26 cellular contexts compared by ENCODE assay signal in the genomic region with DNA sequence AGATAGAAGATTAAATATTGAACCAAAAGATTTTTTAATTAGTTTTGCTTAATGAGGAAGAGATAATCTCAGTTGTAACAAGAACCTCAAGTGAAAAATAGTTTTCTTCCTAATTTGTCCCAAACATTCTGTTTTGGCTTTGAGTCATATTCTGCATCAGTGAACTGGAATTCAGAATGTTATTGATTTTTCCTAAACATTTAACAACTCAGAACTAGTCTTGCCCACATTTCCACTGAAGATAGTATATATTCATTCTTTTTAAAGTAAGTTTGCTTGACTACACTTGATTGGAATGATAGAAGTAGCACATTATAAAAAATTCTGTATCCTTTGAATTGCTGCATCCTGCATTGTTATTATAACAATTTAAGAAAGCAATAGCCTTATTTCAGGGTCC.
DNase-seq lines count a peak whose midpoint lies in the region; ATAC-seq, FAIRE-seq and TF ChIP-seq lines count a peak whose summit lies in the region.
"Had no signal": no experiment of that assay in that cellular context is flagged by ENCODE, and none has a peak within 500 bp of the region (broad histone marks: within the 10 kb centered on the region; RNA-seq: fewer than 3 reads in every experiment).

No MANE protein-coding gene starts in this region.

- peak; percentile 26 for DNase-seq in AG20443 (ENCODE audit: low spot score)
- peak; percentile 39 for DNase-seq in LHCN-M2 (ENCODE audit: low read depth)
- peak; percentile 26 for DNase-seq in choroid plexus epithelial cell (ENCODE audit: low read depth)
- no peak for DNase-seq in HepG2 (ENCODE audit: low spot score)
- no peak for DNase-seq in GM23338 (ENCODE audit: low spot score)
- DNase-seq in GOT3 (lab: John Stamatoyannopoulos, UW) = no peak
- DNase-seq in pancreas = no peak
- DNase-seq in GM10266 (ENCODE audit: extremely low spot score) = no peak
- DNase-seq: activated CD4-positive, CD25-positive, alpha-beta regulatory T cell treated with anti-CD3 and anti-CD28 coated beads, Interleukin-2, amount 50 U/mL, for 72 hours; activated naive CD8-positive, alpha-beta T cell treated with anti-CD3 and anti-CD28 coated beads for 36 hours; DND-41; erythroblast; heart left ventricle; naive B cell; NCI-H1694 treated with DMSO at 0.1 percent for 48 hours; NCI-H2227 treated with DMSO at 0.1 percent for 48 hours; NCI-H774; stimulated activated CD4-positive, alpha-beta T cell treated with anti-CD3 and anti-CD28 coated beads, Interleukin-1b, Interleukin-23, amount 100 ng/mL, for 48 hours; stimulated activated naive CD8-positive, alpha-beta T cell treated with anti-CD3 and anti-CD28 coated beads, Interleukin-15, Interleukin-2, amounts not matched to agents 100 U/mL and 50 U/mL, for 24 hours; tibial artery had no signal

- FAIRE-seq in HepG2 (lab: Jason Lieb, UNC) = no peak
- FAIRE-seq in pancreas (lab: Jason Lieb, UNC) = no peak
- FAIRE-seq: GM18507, H1 had no signal

- peaks cover 3% of the 10 kb centered on the region; the same call in 1 of the 3 replicates for H3K9me3 Mint-ChIP-seq in GM23338
- H3K9me3 Mint-ChIP-seq: activated naive CD8-positive, alpha-beta T cell treated with anti-CD3 and anti-CD28 coated beads for 36 hours; IgD-negative memory B cell; memory B cell had no signal

- H3K27ac Mint-ChIP-seq in GM23338 = no peak overlapping the region
- H3K27ac Mint-ChIP-seq: activated naive CD8-positive, alpha-beta T cell treated with anti-CD3 and anti-CD28 coated beads for 36 hours; IgD-negative memory B cell; memory B cell; naive B cell had no signal

- no peak for TF ChIP-seq RAD21 in HepG2 (CRISPR knock-in tag; IDR thresholded peaks at IDR 0.05)

- H4K20me1 ChIP-seq in HepG2 (ENCODE audit: insufficient read depth, low read length) (no peaks in the 10 kb centered on the region), GM23338 (replicated peaks; ENCODE audit: insufficient read depth) (no peaks in the 10 kb centered on the region)

- TF ChIP-seq CTCF in choroid plexus epithelial cell (conservative IDR thresholded peaks at IDR 0.05; ENCODE audit: low read depth, low read length) (no peak), HepG2 (CRISPR knock-in tag; IDR thresholded peaks at IDR 0.05) (no peak), GM23338 (conservative IDR thresholded peaks at IDR 0.05; ENCODE audit: low read depth in 2 of 2) (no peak), pancreas (IDR thresholded peaks at IDR 0.05) (no peak), GM10266 (IDR thresholded peaks at IDR 0.05; ENCODE audit: control insufficient read depth, insufficient read depth, low read depth, missing control alignments) (no peak)

- TF ChIP-seq POLR2A in HepG2 (IDR thresholded peaks at IDR 0.05; ENCODE audit: insufficient read depth in 1 of 2, low read depth in 2 of 2, low read length in 2 of 2) = no peak

- H3K4me1 Mint-ChIP-seq in GM23338 = peaks cover 9% of the 10 kb centered on the region
- H3K4me1 Mint-ChIP-seq: activated naive CD8-positive, alpha-beta T cell treated with anti-CD3 and anti-CD28 coated beads for 36 hours; IgD-negative memory B cell had no signal

- no peak for TF ChIP-seq EP300 in HepG2 (IDR thresholded peaks at IDR 0.05; ENCODE audit: low read depth in 2 of 2, low read length in 2 of 2)
- TF ChIP-seq EP300 in HepG2 (CRISPR knock-in tag; IDR thresholded peaks at IDR 0.05; ENCODE audit: borderline replicate concordance) = no peak

- POLR2A ChIA-PET in HepG2 (lab: Yijun Ruan, JAX) = no interaction called here

- no peak overlapping the region for H3K9ac ChIP-seq in HepG2 (ENCODE audit: insufficient read depth, low read depth, low read length)

- H3K27me3 Mint-ChIP-seq in GM23338 (ENCODE audit: insufficient read depth, low read depth, poor library complexity) = peaks cover 3% of the 10 kb centered on the region
- H3K27me3 Mint-ChIP-seq: activated naive CD8-positive, alpha-beta T cell treated with anti-CD3 and anti-CD28 coated beads for 36 hours had no signal

- H3F3A ChIP-seq in GM23338 (replicated peaks; ENCODE audit: low read depth) = no peaks in the 10 kb centered on the region

- H3K27ac ChIP-seq in HepG2 (ENCODE audit: extremely low read length, insufficient read depth, low read length) (no peak overlapping the region), GM23338 (ENCODE audit: low read depth) (no peak overlapping the region), pancreas (no peak overlapping the region)
- H3K27ac ChIP-seq: breast epithelium, heart left ventricle, tibial artery had no signal

- H3K9me3 ChIP-seq in HepG2 (ENCODE audit: low read length) (no peaks in the 10 kb centered on the region), pancreas (no peaks in the 10 kb centered on the region)
- H3K9me3 ChIP-seq: breast epithelium, heart left ventricle, tibial artery had no signal

- H3K79me2 ChIP-seq in HepG2 (ENCODE audit: insufficient read depth, low read length) (no peaks in the 10 kb centered on the region), GM23338 (replicated peaks; ENCODE audit: insufficient read depth) (no peaks in the 10 kb centered on the region)

- H3K27me3 ChIP-seq in HepG2 (ENCODE audit: control insufficient read depth in 1 of 2, insufficient read depth in 2 of 2, low read length in 2 of 2) (no peaks in the 10 kb centered on the region; a peak in 1 of 5 replicates), GM23338 (ENCODE audit: insufficient read depth) (no peaks in the 10 kb centered on the region), pancreas (no peaks in the 10 kb centered on the region)
- H3K27me3 ChIP-seq: breast epithelium, heart left ventricle, tibial artery had no signal

- H3K36me3 Mint-ChIP-seq in GM23338 (ENCODE audit: low read depth) = peaks cover 8% of the 10 kb centered on the region; the same call in 2 of the 3 replicates
- H3K36me3 Mint-ChIP-seq: activated naive CD8-positive, alpha-beta T cell treated with anti-CD3 and anti-CD28 coated beads for 36 hours; IgD-negative memory B cell; memory B cell; naive B cell had no signal

- no peak overlapping the region for H2AFZ ChIP-seq in HepG2 (ENCODE audit: low read length)
- H2AFZ ChIP-seq in GM23338 = no peak overlapping the region

- in situ Hi-C loops in HepG2 (cut with HindIII; ENCODE audit: extremely low pct_ligation_motif_present, low pct_unique_long_range_greater_than_20kb) = no loop called here

- H3K4me3 ChIP-seq in choroid plexus epithelial cell (ENCODE audit: low read depth, low read length) = no peak overlapping the region
- no peak overlapping the region for H3K4me3 ChIP-seq in HepG2 (replicated peaks in 1 of 3; ENCODE audit: insufficient read depth in 1 of 3, low read depth in 2 of 3, low read length in 3 of 3)
- no peak overlapping the region for H3K4me3 ChIP-seq in GM23338
- H3K4me3 ChIP-seq in pancreas = no peak overlapping the region
- H3K4me3 ChIP-seq: breast epithelium, heart left ventricle, tibial artery had no signal

- no peaks in the 10 kb centered on the region for H3K36me3 ChIP-seq in HepG2 (replicated peaks in 1 of 2; ENCODE audit: control insufficient read depth in 1 of 2, insufficient read depth in 2 of 2, low read length in 2 of 2)
- H3K36me3 ChIP-seq in GM23338 (ENCODE audit: insufficient read depth) = no peaks in the 10 kb centered on the region
- H3K36me3 ChIP-seq in pancreas = no peaks in the 10 kb centered on the region
- H3K36me3 ChIP-seq: breast epithelium, heart left ventricle, tibial artery had no signal

- H3K4me1 ChIP-seq in HepG2 (ENCODE audit: insufficient read depth, low read length) (no peaks in the 10 kb centered on the region), GM23338 (ENCODE audit: insufficient read depth) (peaks cover 4% of the 10 kb centered on the region; the same call in 1 of the 2 replicates), pancreas (no peaks in the 10 kb centered on the region)
- H3K4me1 ChIP-seq: breast epithelium had no signal

- no peak for ATAC-seq in HepG2
- no peak for ATAC-seq in GM23338
- no peak for ATAC-seq in pancreas
- ATAC-seq: heart left ventricle; sciatic nerve; stimulated activated naive CD8-positive, alpha-beta T cell treated with anti-CD3 and anti-CD28 coated beads, Interleukin-15, Interleukin-2, amounts not matched to agents 100 U/mL and 50 U/mL, for 24 hours had no signal

- H3K9me2 ChIP-seq in GM23338 (ENCODE audit: insufficient read depth) = peaks cover 20% of the 10 kb centered on the region; the same call in 1 of the 2 replicates

- no TSS peak for BruUV-seq in HepG2 (replicated peaks; lab: Mats Ljungman, UMichigan)

- CTCF ChIA-PET in HepG2 (lab: Yijun Ruan, JAX; ENCODE audit: low intra/inter-chr PET ratio, low total read pairs) = no interaction called here

- H3K4me3 Mint-ChIP-seq in GM23338 = no peak overlapping the region
- H3K4me3 Mint-ChIP-seq: activated naive CD8-positive, alpha-beta T cell treated with anti-CD3 and anti-CD28 coated beads for 36 hours; IgD-negative memory B cell; memory B cell; naive B cell had no signal

- intact Hi-C loops in HepG2 (cut with micrococcal nuclease; ENCODE audit: unreplicated experiment) = no loop called here
- intact Hi-C loops in pancreas (cut with DNase I) = no loop called here

- H3K4me2 ChIP-seq in HepG2 (ENCODE audit: low read depth, low read length) (no peak overlapping the region), GM23338 (no peak overlapping the region)

TF ChIP-seq in HepG2, 621 proteins besides CTCF, POLR2A, EP300 and RAD21 (continues in another document):
- no peak for TF ChIP-seq ATF1 (CRISPR knock-in tag; IDR thresholded peaks at IDR 0.05)
- peak; percentile 98 for TF ChIP-seq BCL6 (CRISPR knock-in tag; IDR thresholded peaks at IDR 0.05)
- peak; percentile 61; the same call in 1 of the 2 replicates for TF ChIP-seq ONECUT2 (CRISPR knock-in tag; IDR thresholded peaks at IDR 0.05)
- TF ChIP-seq RARA (CRISPR knock-in tag; IDR thresholded peaks at IDR 0.05) = 0 out of 2 replicates have a peak, but pooled peaks have one; percentile 24

TF ChIP-seq in GM23338, 12 proteins besides CTCF, POLR2A, EP300 and RAD21 (continues in another document):
- TF ChIP-seq ZNF331 (CRISPR knock-in tag; IDR thresholded peaks at IDR 0.05; ENCODE audit: low read depth) (no peak), EZH2 (IDR thresholded peaks at IDR 0.05; ENCODE audit: low read depth, unreplicated experiment) (no peak), STAT1 (IDR thresholded peaks at IDR 0.05; ENCODE audit: unreplicated experiment) (no peak), JUNB (IDR thresholded peaks at IDR 0.05; ENCODE audit: unreplicated experiment) (no peak)

Comparison
In these comparisons a context has a peak if more than half of its experiments do, and no peak if none do; other contexts are left out.
1. DNase-seq: peak in AG20443 (single experiment), LHCN-M2 (single experiment) and choroid plexus epithelial cell (single experiment); none in HepG2 (single experiment), GM23338 (single experiment), GOT3 (single experiment), pancreas (0 of 6) and GM10266 (single experiment).